In genomic region chr10:11086177-11086576, GRCh38 we compare ENCODE assay signal across 6 cellular contexts.
"Had no signal": no experiment of that assay in that cellular context is flagged by ENCODE, and none has a peak within 500 bp of the region (broad histone marks: within the 10 kb centered on the region; RNA-seq: fewer than 3 reads in every experiment).

No MANE protein-coding gene starts in this region.

- DNase-seq: activated CD4-positive, alpha-beta memory T cell treated with anti-CD3 and anti-CD28 coated beads, Interleukin-2, amount 10 ng/mL, durations not matched to agents 7 days and 5 days; activated gamma-delta T cell; activated T-cell treated with anti-CD3 and anti-CD28 coated beads, Interleukin-2, amount 50 U/mL, for 48 hours; foreskin melanocyte; hippocampal formation; T-helper 9 cell had no signal
